Comparison of ENCODE assay signal across 8 cellular contexts in the genomic region with DNA sequence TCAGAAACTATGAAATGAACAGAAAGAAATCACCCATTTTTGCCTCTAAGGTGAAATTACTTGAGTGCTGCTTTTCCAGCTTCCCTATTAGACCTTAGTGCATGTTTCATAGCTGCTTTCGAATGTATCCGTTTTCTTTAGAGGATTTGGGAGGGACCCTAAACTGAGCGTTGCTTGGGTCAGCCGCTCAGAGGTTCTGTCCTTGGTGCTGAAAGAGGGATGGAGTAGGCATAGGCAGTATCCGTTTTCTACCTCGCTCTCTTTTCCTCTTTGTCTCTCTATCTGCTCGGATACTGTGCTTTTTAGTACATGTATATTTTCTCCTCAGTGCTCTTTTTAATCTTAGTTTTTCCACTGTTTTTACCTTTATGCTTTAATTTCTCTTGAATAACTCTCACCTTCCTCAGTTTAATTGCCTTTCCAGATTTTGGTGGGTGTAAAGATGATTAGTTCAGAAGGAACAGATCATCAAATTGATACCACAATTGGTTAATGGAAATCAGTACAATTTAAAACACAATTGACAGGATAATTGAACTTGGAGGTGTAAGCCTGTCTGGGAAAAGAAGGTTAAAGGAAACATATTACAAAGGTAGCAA. TPM values are rescaled to one million over a fixed set of nuclear protein-coding genes. Genes with fewer than 3 reads are reported as not detected.
DNase-seq lines count a peak whose midpoint lies in the region; ATAC-seq and TF ChIP-seq lines count a peak whose summit lies in the region.

TSS of gene DRD3 (minus strand) at position 283 of the 599 bp plus-strand sequence. CDS start 7,060 bp downstream, outside the sequence.

- H3K4me3 ChIP-seq in WERI-Rb-1 (ENCODE audit: low read depth, low read length) = no peak within 1 kb of the TSS

- no peaks in the 10 kb centered on the region for H3K36me3 ChIP-seq in WERI-Rb-1

- H3K9me3 ChIP-seq in WERI-Rb-1 (ENCODE audit: severe bottlenecking) = no peaks in the 10 kb centered on the region

- H3K27me3 ChIP-seq in WERI-Rb-1 (ENCODE audit: insufficient read depth, low read depth, severe bottlenecking) = peaks cover 6% of the 10 kb centered on the region

- ATAC-seq in left lobe of liver (peak; percentile 41), HG03442 (IDR thresholded peaks at IDR 0.05; ENCODE audit: unreplicated experiment) (no peak)

- DNase-seq in EH (ENCODE audit: low read depth) = peak; percentile 54
- peak; percentile 36 for DNase-seq in LHCN-M2 (ENCODE audit: low read depth)
- DNase-seq in astrocyte of the hippocampus (ENCODE audit: low read depth, low spot score) = peak; percentile 82
- DNase-seq in left lobe of liver (ENCODE audit: low spot score) = no peak
- DNase-seq in WERI-Rb-1 = no peak
- DNase-seq in activated T-cell treated with anti-CD3 and anti-CD28 coated beads, Interleukin-2, amount 50 U/mL, for 1 hour = no peak
- no peak for DNase-seq in NCI-H526 (lab: John Stamatoyannopoulos, UW)

- no peak within 1 kb of the TSS for H3K27ac ChIP-seq in WERI-Rb-1

- no peak for TF ChIP-seq CTCF in WERI-Rb-1 (IDR thresholded peaks at IDR 0.05; ENCODE audit: low read depth, low read length)

RNA-seq across cellular contexts. Expression of gene DRD3, which starts in this region (rescaled TPM):
- total RNA-seq in LHCN-M2 (2014; rRNA removed) (not detected in 2 replicates), left lobe of liver (not detected)
- polyA plus RNA-seq in LHCN-M2 (2012) = not detected

Comparison
In these comparisons a context has a peak if more than half of its experiments do, and no peak if none do; other contexts are left out.
1. Peak in DNase-seq in LHCN-M2; RNA of the gene not detected or under 1 TPM.
2. Peak in ATAC-seq in left lobe of liver; RNA of the gene not detected or under 1 TPM.
3. DNase-seq: peak in EH (single experiment) and astrocyte of the hippocampus (single experiment); none in left lobe of liver (single experiment), WERI-Rb-1 (single experiment), activated T-cell treated with anti-CD3 and anti-CD28 coated beads, Interleukin-2, amount 50 U/mL, for 1 hour (single experiment) and NCI-H526 (0 of 2).